1 cellular context compared by ENCODE assay signal in genomic region chr14:37142835-37143499, GRCh38.
TF ChIP-seq lines count a peak whose summit lies in the region.

No MANE protein-coding gene starts in this region.

TF ChIP-seq in endothelial cell of umbilical vein, 7 proteins besides CTCF, POLR2A, EP300 and RAD21 (continued from another document):
- no peak for TF ChIP-seq EZH2 (IDR thresholded peaks at IDR 0.05; ENCODE audit: borderline replicate concordance, low read depth, low read length, severe bottlenecking)
- no peak for TF ChIP-seq POLR2AphosphoS5 (IDR thresholded peaks at IDR 0.05; ENCODE audit: insufficient read depth, low read depth, low read length)
- no peak for TF ChIP-seq FOS (IDR thresholded peaks at IDR 0.05; ENCODE audit: borderline replicate concordance, insufficient read depth, low read length)
- TF ChIP-seq MAX (IDR thresholded peaks at IDR 0.05; ENCODE audit: insufficient read depth, insufficient read length): no peak
